1 cellular context compared by ENCODE assay signal in the genomic region with DNA sequence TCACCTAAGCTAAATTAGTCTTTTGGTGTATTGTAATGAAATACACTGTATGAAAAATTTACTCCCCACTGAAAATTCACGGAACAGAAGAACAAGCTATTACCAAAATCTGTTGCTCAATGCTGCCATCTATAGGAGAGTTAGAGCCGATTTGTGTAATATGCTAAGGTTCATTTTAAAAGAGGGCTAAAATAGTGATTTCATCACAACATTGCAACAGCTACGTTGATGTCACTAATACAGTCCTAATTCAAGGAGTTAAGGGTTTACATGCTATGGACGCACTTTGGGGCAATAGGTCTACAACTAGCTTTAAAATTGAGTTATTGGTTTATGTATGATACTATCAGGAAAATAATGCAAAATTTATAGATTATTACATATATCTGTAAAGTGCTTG.
TF ChIP-seq lines count a peak whose summit lies in the region.

No MANE protein-coding gene starts in this region.

TF ChIP-seq in HepG2, 621 proteins besides CTCF, POLR2A, EP300 and RAD21 (continued from another document):
- TF ChIP-seq, protein P1, sequence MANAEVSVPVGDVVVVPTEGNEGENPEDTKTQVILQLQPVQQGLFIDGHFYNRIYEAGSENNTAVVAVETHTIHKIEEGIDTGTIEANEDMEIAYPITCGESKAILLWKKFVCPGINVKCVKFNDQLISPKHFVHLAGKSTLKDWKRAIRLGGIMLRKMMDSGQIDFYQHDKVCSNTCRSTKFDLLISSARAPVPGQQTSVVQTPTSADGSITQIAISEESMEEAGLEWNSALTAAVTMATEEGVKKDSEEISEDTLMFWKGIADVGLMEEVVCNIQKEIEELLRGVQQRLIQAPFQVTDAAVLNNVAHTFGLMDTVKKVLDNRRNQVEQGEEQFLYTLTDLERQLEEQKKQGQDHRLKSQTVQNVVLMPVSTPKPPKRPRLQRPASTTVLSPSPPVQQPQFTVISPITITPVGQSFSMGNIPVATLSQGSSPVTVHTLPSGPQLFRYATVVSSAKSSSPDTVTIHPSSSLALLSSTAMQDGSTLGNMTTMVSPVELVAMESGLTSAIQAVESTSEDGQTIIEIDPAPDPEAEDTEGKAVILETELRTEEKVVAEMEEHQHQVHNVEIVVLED (CRISPR knock-in tag; IDR thresholded peaks at IDR 0.05; ENCODE audit: borderline replicate concordance) = no peak; the same call in 1 of the 2 replicates
- TF ChIP-seq ZNF451 (CRISPR knock-in tag; IDR thresholded peaks at IDR 0.05) = no peak
- TF ChIP-seq THAP11 (CRISPR knock-in tag; IDR thresholded peaks at IDR 0.05) = peak; percentile 35; the same call in 1 of the 2 replicates
- TF ChIP-seq, protein P2, sequence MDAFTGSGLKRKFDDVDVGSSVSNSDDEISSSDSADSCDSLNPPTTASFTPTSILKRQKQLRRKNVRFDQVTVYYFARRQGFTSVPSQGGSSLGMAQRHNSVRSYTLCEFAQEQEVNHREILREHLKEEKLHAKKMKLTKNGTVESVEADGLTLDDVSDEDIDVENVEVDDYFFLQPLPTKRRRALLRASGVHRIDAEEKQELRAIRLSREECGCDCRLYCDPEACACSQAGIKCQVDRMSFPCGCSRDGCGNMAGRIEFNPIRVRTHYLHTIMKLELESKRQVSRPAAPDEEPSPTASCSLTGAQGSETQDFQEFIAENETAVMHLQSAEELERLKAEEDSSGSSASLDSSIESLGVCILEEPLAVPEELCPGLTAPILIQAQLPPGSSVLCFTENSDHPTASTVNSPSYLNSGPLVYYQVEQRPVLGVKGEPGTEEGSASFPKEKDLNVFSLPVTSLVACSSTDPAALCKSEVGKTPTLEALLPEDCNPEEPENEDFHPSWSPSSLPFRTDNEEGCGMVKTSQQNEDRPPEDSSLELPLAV (CRISPR knock-in tag; conservative IDR thresholded peaks at IDR 0.05; ENCODE audit: low read depth) = no peak
- TF ChIP-seq, protein P3, sequence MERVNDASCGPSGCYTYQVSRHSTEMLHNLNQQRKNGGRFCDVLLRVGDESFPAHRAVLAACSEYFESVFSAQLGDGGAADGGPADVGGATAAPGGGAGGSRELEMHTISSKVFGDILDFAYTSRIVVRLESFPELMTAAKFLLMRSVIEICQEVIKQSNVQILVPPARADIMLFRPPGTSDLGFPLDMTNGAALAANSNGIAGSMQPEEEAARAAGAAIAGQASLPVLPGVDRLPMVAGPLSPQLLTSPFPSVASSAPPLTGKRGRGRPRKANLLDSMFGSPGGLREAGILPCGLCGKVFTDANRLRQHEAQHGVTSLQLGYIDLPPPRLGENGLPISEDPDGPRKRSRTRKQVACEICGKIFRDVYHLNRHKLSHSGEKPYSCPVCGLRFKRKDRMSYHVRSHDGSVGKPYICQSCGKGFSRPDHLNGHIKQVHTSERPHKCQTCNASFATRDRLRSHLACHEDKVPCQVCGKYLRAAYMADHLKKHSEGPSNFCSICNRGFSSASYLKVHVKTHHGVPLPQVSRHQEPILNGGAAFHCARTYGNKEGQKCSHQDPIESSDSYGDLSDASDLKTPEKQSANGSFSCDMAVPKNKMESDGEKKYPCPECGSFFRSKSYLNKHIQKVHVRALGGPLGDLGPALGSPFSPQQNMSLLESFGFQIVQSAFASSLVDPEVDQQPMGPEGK (CRISPR knock-in tag; IDR thresholded peaks at IDR 0.05) = 0 out of 2 replicates have a peak, but pooled peaks have one; percentile 24
- peak; percentile 12; the same call in 1 of the 2 replicates for TF ChIP-seq ZMYM4 (CRISPR knock-in tag; IDR thresholded peaks at IDR 0.05)
- peak; percentile 46 for TF ChIP-seq HDAC2 (CRISPR knock-in tag; IDR thresholded peaks at IDR 0.05)
- TF ChIP-seq, protein P4, sequence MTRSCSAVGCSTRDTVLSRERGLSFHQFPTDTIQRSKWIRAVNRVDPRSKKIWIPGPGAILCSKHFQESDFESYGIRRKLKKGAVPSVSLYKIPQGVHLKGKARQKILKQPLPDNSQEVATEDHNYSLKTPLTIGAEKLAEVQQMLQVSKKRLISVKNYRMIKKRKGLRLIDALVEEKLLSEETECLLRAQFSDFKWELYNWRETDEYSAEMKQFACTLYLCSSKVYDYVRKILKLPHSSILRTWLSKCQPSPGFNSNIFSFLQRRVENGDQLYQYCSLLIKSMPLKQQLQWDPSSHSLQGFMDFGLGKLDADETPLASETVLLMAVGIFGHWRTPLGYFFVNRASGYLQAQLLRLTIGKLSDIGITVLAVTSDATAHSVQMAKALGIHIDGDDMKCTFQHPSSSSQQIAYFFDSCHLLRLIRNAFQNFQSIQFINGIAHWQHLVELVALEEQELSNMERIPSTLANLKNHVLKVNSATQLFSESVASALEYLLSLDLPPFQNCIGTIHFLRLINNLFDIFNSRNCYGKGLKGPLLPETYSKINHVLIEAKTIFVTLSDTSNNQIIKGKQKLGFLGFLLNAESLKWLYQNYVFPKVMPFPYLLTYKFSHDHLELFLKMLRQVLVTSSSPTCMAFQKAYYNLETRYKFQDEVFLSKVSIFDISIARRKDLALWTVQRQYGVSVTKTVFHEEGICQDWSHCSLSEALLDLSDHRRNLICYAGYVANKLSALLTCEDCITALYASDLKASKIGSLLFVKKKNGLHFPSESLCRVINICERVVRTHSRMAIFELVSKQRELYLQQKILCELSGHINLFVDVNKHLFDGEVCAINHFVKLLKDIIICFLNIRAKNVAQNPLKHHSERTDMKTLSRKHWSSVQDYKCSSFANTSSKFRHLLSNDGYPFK (CRISPR knock-in tag; IDR thresholded peaks at IDR 0.05; ENCODE audit: borderline replicate concordance) = no peak
- TF ChIP-seq KLF16 (CRISPR knock-in tag; IDR thresholded peaks at IDR 0.05) = peak in 1 of 2 experiments; percentile 80; a peak in 2 of 4 replicates
- TF ChIP-seq, protein P5, sequence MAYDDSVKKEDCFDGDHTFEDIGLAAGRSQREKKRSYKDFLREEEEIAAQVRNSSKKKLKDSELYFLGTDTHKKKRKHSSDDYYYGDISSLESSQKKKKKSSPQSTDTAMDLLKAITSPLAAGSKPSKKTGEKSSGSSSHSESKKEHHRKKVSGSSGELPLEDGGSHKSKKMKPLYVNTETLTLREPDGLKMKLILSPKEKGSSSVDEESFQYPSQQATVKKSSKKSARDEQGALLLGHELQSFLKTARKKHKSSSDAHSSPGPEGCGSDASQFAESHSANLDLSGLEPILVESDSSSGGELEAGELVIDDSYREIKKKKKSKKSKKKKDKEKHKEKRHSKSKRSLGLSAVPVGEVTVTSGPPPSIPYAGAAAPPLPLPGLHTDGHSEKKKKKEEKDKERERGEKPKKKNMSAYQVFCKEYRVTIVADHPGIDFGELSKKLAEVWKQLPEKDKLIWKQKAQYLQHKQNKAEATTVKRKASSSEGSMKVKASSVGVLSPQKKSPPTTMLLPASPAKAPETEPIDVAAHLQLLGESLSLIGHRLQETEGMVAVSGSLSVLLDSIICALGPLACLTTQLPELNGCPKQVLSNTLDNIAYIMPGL (CRISPR knock-in tag; IDR thresholded peaks at IDR 0.05; ENCODE audit: borderline replicate concordance in 1 of 2, low read depth in 1 of 2) = 0 out of 4 replicates have a peak, but pooled peaks have one; percentile 30 to 32
- TF ChIP-seq ZNF781 (CRISPR knock-in tag; IDR thresholded peaks at IDR 0.05; ENCODE audit: borderline replicate concordance, not compliant biosample characterization) = no peak
- 0 out of 2 replicates have a peak, but pooled peaks have one; percentile 41 for TF ChIP-seq ZNF3 (CRISPR knock-in tag; IDR thresholded peaks at IDR 0.05)
- no peak for TF ChIP-seq ZNF660 (CRISPR knock-in tag; IDR thresholded peaks at IDR 0.05; ENCODE audit: borderline replicate concordance, low read depth)
- TF ChIP-seq ZNF75D (CRISPR knock-in tag; IDR thresholded peaks at IDR 0.05; ENCODE audit: borderline replicate concordance) = no peak
- TF ChIP-seq POLR2G (IDR thresholded peaks at IDR 0.05; ENCODE audit: low read depth, low read length) = no peak
- TF ChIP-seq, protein P6, sequence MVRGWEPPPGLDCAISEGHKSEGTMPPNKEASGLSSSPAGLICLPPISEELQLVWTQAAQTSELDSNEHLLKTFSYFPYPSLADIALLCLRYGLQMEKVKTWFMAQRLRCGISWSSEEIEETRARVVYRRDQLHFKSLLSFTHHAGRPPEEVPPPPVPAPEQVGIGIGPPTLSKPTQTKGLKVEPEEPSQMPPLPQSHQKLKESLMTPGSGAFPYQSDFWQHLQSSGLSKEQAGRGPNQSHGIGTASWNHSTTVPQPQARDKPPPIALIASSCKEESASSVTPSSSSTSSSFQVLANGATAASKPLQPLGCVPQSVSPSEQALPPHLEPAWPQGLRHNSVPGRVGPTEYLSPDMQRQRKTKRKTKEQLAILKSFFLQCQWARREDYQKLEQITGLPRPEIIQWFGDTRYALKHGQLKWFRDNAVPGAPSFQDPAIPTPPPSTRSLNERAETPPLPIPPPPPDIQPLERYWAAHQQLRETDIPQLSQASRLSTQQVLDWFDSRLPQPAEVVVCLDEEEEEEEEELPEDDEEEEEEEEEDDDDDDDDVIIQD (CRISPR knock-in tag; IDR thresholded peaks at IDR 0.05; ENCODE audit: low read depth) = peak; percentile 71; the same call in 1 of the 2 replicates
- TF ChIP-seq HMG20A (CRISPR knock-in tag; IDR thresholded peaks at IDR 0.05; ENCODE audit: borderline replicate concordance) = peak; percentile 67; the same call in 1 of the 2 replicates
- TF ChIP-seq MBNL3 (CRISPR knock-in tag; conservative IDR thresholded peaks at IDR 0.05) = no peak
- TF ChIP-seq, protein P7, sequence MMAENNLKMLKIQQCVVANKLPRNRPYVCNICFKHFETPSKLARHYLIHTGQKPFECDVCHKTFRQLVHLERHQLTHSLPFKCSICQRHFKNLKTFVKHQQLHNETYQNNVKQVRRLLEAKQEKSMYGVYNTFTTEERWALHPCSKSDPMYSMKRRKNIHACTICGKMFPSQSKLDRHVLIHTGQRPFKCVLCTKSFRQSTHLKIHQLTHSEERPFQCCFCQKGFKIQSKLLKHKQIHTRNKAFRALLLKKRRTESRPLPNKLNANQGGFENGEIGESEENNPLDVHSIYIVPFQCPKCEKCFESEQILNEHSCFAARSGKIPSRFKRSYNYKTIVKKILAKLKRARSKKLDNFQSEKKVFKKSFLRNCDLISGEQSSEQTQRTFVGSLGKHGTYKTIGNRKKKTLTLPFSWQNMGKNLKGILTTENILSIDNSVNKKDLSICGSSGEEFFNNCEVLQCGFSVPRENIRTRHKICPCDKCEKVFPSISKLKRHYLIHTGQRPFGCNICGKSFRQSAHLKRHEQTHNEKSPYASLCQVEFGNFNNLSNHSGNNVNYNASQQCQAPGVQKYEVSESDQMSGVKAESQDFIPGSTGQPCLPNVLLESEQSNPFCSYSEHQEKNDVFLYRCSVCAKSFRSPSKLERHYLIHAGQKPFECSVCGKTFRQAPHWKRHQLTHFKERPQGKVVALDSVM (CRISPR knock-in tag; IDR thresholded peaks at IDR 0.05) = no peak
- TF ChIP-seq HNF4A (CRISPR knock-in tag; IDR thresholded peaks at IDR 0.05) = 0 out of 2 replicates have a peak, but pooled peaks have one; percentile 30
- TF ChIP-seq ZNF773 (CRISPR knock-in tag; IDR thresholded peaks at IDR 0.05; ENCODE audit: borderline replicate concordance) = no peak
- TF ChIP-seq IRF2 (CRISPR knock-in tag; IDR thresholded peaks at IDR 0.05) = peak; percentile 40; the same call in 1 of the 2 replicates
- TF ChIP-seq ZNF850 (CRISPR knock-in tag; conservative IDR thresholded peaks at IDR 0.05) = no peak
- 0 out of 2 replicates have a peak, but pooled peaks have one; percentile 25 for TF ChIP-seq ZNF12 (CRISPR knock-in tag; IDR thresholded peaks at IDR 0.05)
- TF ChIP-seq RARA (CRISPR knock-in tag; IDR thresholded peaks at IDR 0.05) = 0 out of 2 replicates have a peak, but pooled peaks have one; percentile 13
- TF ChIP-seq FOXK1 (CRISPR knock-in tag; IDR thresholded peaks at IDR 0.05; ENCODE audit: borderline replicate concordance, low read depth) = peak; percentile 45; the same call in 1 of the 2 replicates
- TF ChIP-seq GATAD2A (CRISPR knock-in tag; IDR thresholded peaks at IDR 0.05) = peak; percentile 88
- no peak for TF ChIP-seq ZFP37 (CRISPR knock-in tag; IDR thresholded peaks at IDR 0.05; ENCODE audit: borderline replicate concordance)
- peak; percentile 57; the same call in 1 of the 2 replicates for TF ChIP-seq KAT8 (CRISPR knock-in tag; IDR thresholded peaks at IDR 0.05)
- TF ChIP-seq ONECUT2 (CRISPR knock-in tag; IDR thresholded peaks at IDR 0.05) = no peak
- TF ChIP-seq, protein P8, sequence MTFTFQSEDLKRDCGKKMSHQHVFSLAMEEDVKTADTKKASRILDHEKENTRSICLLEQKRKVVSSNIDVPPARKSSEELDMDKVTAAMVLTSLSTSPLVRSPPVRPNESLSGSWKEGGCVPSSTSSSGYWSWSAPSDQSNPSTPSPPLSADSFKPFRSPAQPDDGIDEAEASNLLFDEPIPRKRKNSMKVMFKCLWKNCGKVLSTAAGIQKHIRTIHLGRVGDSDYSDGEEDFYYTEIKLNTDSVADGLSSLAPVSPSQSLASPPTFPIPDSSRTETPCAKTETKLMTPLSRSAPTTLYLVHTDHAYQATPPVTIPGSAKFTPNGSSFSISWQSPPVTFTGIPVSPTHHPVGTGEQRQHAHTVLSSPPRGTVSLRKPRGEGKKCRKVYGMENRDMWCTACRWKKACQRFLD (CRISPR knock-in tag; IDR thresholded peaks at IDR 0.05; ENCODE audit: borderline replicate concordance) = no peak
- TF ChIP-seq, protein P9, sequence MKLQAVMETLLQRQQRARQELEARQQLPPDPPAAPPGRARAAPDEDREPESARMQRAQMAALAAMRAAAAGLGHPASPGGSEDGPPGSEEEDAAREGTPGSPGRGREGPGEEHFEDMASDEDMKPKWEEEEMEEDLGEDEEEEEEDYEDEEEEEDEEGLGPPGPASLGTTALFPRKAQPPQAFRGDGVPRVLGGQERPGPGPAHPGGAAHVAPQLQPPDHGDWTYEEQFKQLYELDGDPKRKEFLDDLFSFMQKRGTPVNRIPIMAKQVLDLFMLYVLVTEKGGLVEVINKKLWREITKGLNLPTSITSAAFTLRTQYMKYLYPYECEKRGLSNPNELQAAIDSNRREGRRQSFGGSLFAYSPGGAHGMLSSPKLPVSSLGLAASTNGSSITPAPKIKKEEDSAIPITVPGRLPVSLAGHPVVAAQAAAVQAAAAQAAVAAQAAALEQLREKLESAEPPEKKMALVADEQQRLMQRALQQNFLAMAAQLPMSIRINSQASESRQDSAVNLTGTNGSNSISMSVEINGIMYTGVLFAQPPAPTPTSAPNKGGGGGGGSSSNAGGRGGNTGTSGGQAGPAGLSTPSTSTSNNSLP (IDR thresholded peaks at IDR 0.05; ENCODE audit: low read depth, low read length) = peak; percentile 81
- 0 out of 2 replicates have a peak, but pooled peaks have one; percentile 15 for TF ChIP-seq ELF1 (CRISPR knock-in tag; IDR thresholded peaks at IDR 0.05)
- no peak for TF ChIP-seq ZNF772 (CRISPR knock-in tag; IDR thresholded peaks at IDR 0.05)
